ENCODE assay signal across 22 cellular contexts in genomic region chr16:19044781-19045180, GRCh38.
"Had no signal": no experiment of that assay in that cellular context is flagged by ENCODE, and none has a peak within 500 bp of the region (broad histone marks: within the 10 kb centered on the region; RNA-seq: fewer than 3 reads in every experiment).

No MANE protein-coding gene starts in this region.

- H3K27ac Mint-ChIP-seq: natural killer cell; stimulated activated naive CD8-positive, alpha-beta T cell treated with anti-CD3 and anti-CD28 coated beads, Interleukin-15, amount 100 ng/mL, for 72 hours had no signal

- H3K4me1 ChIP-seq: esophagus muscularis mucosa, gastrocnemius medialis, lower lobe of right lung, psoas muscle, spleen, suprapubic skin, transverse colon, upper lobe of right lung, uterus had no signal

- H3K4me1 Mint-ChIP-seq: natural killer cell; stimulated activated naive CD8-positive, alpha-beta T cell treated with anti-CD3 and anti-CD28 coated beads, Interleukin-15, amount 100 ng/mL, for 72 hours had no signal

- H3K36me3 ChIP-seq: gastrocnemius medialis, ovary, spleen, suprapubic skin, transverse colon, uterus had no signal

- H3K27me3 Mint-ChIP-seq: stimulated activated naive CD8-positive, alpha-beta T cell treated with anti-CD3 and anti-CD28 coated beads, Interleukin-15, amount 100 ng/mL, for 72 hours had no signal

- H3K27me3 ChIP-seq: esophagus muscularis mucosa, gastrocnemius medialis, ovary, spleen, suprapubic skin, transverse colon, upper lobe of right lung, uterus had no signal

- H3K9me3 ChIP-seq: esophagus muscularis mucosa, gastrocnemius medialis, lower lobe of right lung, ovary, psoas muscle, spleen, suprapubic skin, transverse colon, upper lobe of right lung, uterus had no signal

- ATAC-seq: gastrocnemius medialis; left ventricle myocardium superior; lower lobe of right lung; natural killer cell; psoas muscle; right cardiac atrium; stimulated activated naive CD8-positive, alpha-beta T cell treated with anti-CD3 and anti-CD28 coated beads, Interleukin-15, amount 100 ng/mL, for 72 hours; upper lobe of right lung had no signal

- H3K27ac ChIP-seq: coronary artery, esophagus muscularis mucosa, gastrocnemius medialis, lower lobe of right lung, ovary, psoas muscle, skin epidermis, spleen, suprapubic skin, transverse colon, upper lobe of right lung, uterus had no signal

- H3K4me3 ChIP-seq: coronary artery, esophagus muscularis mucosa, gastrocnemius medialis, lower lobe of right lung, ovary, psoas muscle, skin epidermis, spleen, suprapubic skin, transverse colon, upper lobe of right lung, uterus had no signal

- H3K4me3 Mint-ChIP-seq: natural killer cell; stimulated activated naive CD8-positive, alpha-beta T cell treated with anti-CD3 and anti-CD28 coated beads, Interleukin-15, amount 100 ng/mL, for 72 hours had no signal

- H3K9me3 Mint-ChIP-seq: natural killer cell had no signal

- DNase-seq: dermis blood vessel endothelial cell; effector memory CD4-positive, alpha-beta T cell; gastrocnemius medialis; head of caudate nucleus; left ventricle myocardium superior; lower lobe of right lung; natural killer cell; nucleus accumbens; ovary; posterior cingulate gyrus; psoas muscle; right cardiac atrium; spleen; stimulated activated naive CD4-positive, alpha-beta T cell; stimulated activated naive CD8-positive, alpha-beta T cell treated with anti-CD3 and anti-CD28 coated beads, Interleukin-15, amount 100 ng/mL, for 72 hours; transverse colon; upper lobe of right lung; uterus had no signal

- H3K36me3 Mint-ChIP-seq: natural killer cell had no signal
